16 cellular contexts compared by ENCODE assay signal in the genomic region with DNA sequence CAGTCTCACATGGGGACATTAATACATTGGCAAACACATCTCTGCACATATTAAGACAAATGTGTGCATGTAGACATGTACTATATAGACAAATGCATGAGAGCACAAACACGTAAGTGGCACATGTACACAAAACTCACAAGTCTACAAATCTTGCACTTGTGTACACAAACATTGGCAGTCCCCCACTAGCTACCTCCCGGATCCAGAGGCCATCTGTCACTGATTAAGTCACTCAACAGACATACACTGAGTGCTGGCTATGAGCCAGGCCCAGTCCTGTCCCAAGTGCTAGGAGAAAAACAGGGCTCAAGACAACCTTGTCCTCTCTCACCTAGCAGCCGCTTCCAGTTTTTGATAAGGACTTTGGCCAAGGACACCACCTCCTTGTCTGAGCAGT. TPM values are rescaled to one million over a fixed set of nuclear protein-coding genes. Genes with fewer than 3 reads are reported as not detected.
DNase-seq lines count a peak whose midpoint lies in the region; ATAC-seq and TF ChIP-seq lines count a peak whose summit lies in the region.
"Had no signal": no experiment of that assay in that cellular context is flagged by ENCODE, and none has a peak within 500 bp of the region (broad histone marks: within the 10 kb centered on the region; RNA-seq: fewer than 3 reads in every experiment).

No MANE protein-coding gene starts in this region.

- peaks cover 13 to 26% (median 16%) of the 10 kb centered on the region in 4 donors for H3K4me1 Mint-ChIP-seq in naive thymus-derived CD8-positive, alpha-beta T cell

- H3K27me3 ChIP-seq in heart right ventricle, result no peaks in the 10 kb centered on the region
- H3K27me3 ChIP-seq in effector memory CD4-positive, alpha-beta T cell (replicated peaks; ENCODE audit: control insufficient read depth, insufficient read depth, low read length, poor library complexity, severe bottlenecking), result no peaks in the 10 kb centered on the region

- no peaks in the 10 kb centered on the region for H3K9me3 Mint-ChIP-seq in naive thymus-derived CD8-positive, alpha-beta T cell
- H3K9me3 Mint-ChIP-seq: memory B cell; stimulated activated naive CD8-positive, alpha-beta T cell treated with anti-CD3 and anti-CD28 coated beads, Interleukin-15, Interleukin-2, amounts not matched to agents 100 ng/mL and 50 ng/mL, for 24 hours had no signal

- H3K4me1 ChIP-seq in heart right ventricle, result peaks cover under 1 to 37% (median 13%) of the 10 kb centered on the region in 9 donors
- H3K4me1 ChIP-seq in effector memory CD4-positive, alpha-beta T cell (ENCODE audit: control insufficient read depth, insufficient read depth, low read length, poor library complexity, severe bottlenecking), result peaks cover 8% of the 10 kb centered on the region
- H3K4me1 ChIP-seq: parathyroid adenoma had no signal

- H3K27ac Mint-ChIP-seq in naive thymus-derived CD8-positive, alpha-beta T cell, result no peak overlapping the region
- H3K27ac Mint-ChIP-seq: memory B cell; stimulated activated naive CD8-positive, alpha-beta T cell treated with anti-CD3 and anti-CD28 coated beads, Interleukin-15, Interleukin-2, amounts not matched to agents 100 ng/mL and 50 ng/mL, for 24 hours had no signal

- peaks cover 0 to 32% (median 0%) of the 10 kb centered on the region in 9 donors for H3K36me3 ChIP-seq in heart right ventricle
- H3K36me3 ChIP-seq in effector memory CD4-positive, alpha-beta T cell (ENCODE audit: control insufficient read depth, insufficient read depth, low read length), result peaks cover 10% of the 10 kb centered on the region

- H3K36me3 Mint-ChIP-seq in naive thymus-derived CD8-positive, alpha-beta T cell, result peaks cover 0 to 34% (median 3%) of the 10 kb centered on the region in 3 donors
- H3K36me3 Mint-ChIP-seq: memory B cell had no signal

- peak; percentile 80 for DNase-seq in D341Med (ENCODE audit: low spot score)
- DNase-seq in NCI-H1105 treated with DMSO at 0.1 percent for 48 hours (lab: John Stamatoyannopoulos, UW), result peak; percentile 61
- DNase-seq in SHP77 treated with DMSO at 0.1 percent for 48 hours (lab: John Stamatoyannopoulos, UW), result peak; percentile 30
- peak; percentile 39 to 48 for DNase-seq in heart right ventricle
- no peak for DNase-seq in AG08396 (ENCODE audit: low spot score)
- DNase-seq in effector memory CD4-positive, alpha-beta T cell, result no peak
- DNase-seq in naive thymus-derived CD8-positive, alpha-beta T cell, result no peak
- DNase-seq: activated CD4-positive, alpha-beta T cell treated with anti-CD3 and anti-CD28 coated beads for 4 hours; GF-D8; KBM-7; NCI-H526 had no signal

- H3K27ac ChIP-seq in heart right ventricle, result peak overlapping the region in 6 of 10 donors; percentile 13 to 59 (median 46)
- no peak overlapping the region for H3K27ac ChIP-seq in effector memory CD4-positive, alpha-beta T cell (ENCODE audit: insufficient read depth, low read length, poor library complexity, severe bottlenecking)
- H3K27ac ChIP-seq: parathyroid adenoma had no signal

- POLR2A ChIA-PET in naive thymus-derived CD8-positive, alpha-beta T cell (lab: Charles Lee), result no interaction called here

- no peaks in the 10 kb centered on the region for H3K27me3 Mint-ChIP-seq in naive thymus-derived CD8-positive, alpha-beta T cell
- H3K27me3 Mint-ChIP-seq: stimulated activated naive CD8-positive, alpha-beta T cell treated with anti-CD3 and anti-CD28 coated beads, Interleukin-15, Interleukin-2, amounts not matched to agents 100 ng/mL and 50 ng/mL, for 24 hours had no signal

- no peak for TF ChIP-seq CTCF in heart right ventricle (IDR thresholded peaks at IDR 0.05)

- H3K9me3 ChIP-seq in heart right ventricle, result no peaks in the 10 kb centered on the region
- no peaks in the 10 kb centered on the region for H3K9me3 ChIP-seq in effector memory CD4-positive, alpha-beta T cell (ENCODE audit: control insufficient read depth, low read length)

- intact Hi-C loops in heart right ventricle (cut with DNase I), result no loop called here

- no peak overlapping the region for H3K4me3 ChIP-seq in heart right ventricle
- no peak overlapping the region for H3K4me3 ChIP-seq in effector memory CD4-positive, alpha-beta T cell (ENCODE audit: insufficient read depth, low read depth, low read length, poor library complexity, severe bottlenecking)

- 29 to 36% methylated on average over 3 of the region's 3 CpGs for WGBS in heart right ventricle, 2 donors

- no peak overlapping the region for H3K4me3 Mint-ChIP-seq in naive thymus-derived CD8-positive, alpha-beta T cell
- H3K4me3 Mint-ChIP-seq: memory B cell; stimulated activated naive CD8-positive, alpha-beta T cell treated with anti-CD3 and anti-CD28 coated beads, Interleukin-15, Interleukin-2, amounts not matched to agents 100 ng/mL and 50 ng/mL, for 24 hours had no signal

- ATAC-seq in heart right ventricle, result peak in 5 of 8 donors; percentile 22 to 54 (median 42)
- no peak for ATAC-seq in HG03196 (IDR thresholded peaks at IDR 0.05; ENCODE audit: unreplicated experiment)
- no peak for ATAC-seq in naive thymus-derived CD8-positive, alpha-beta T cell
- ATAC-seq: HCT116 had no signal

RNA-seq across cellular contexts. Expression of gene TCEA3, which starts 7.0 kb away (rescaled TPM):
- 10 to 100 TPM; 56.7 to 93.0 (median 71.8) TPM for total RNA-seq in heart right ventricle
- polyA plus RNA-seq in heart right ventricle, result 10 to 100 TPM; 25.1 to 51.4 TPM
- total RNA-seq in naive thymus-derived CD8-positive, alpha-beta T cell, result 10 to 100 TPM; 32.4 to 37.7 TPM
- 10 to 100 TPM; 22.5 to 44.4 (median 30.1) TPM for polyA plus RNA-seq in naive thymus-derived CD8-positive, alpha-beta T cell

RNA-seq across cellular contexts. Expression of gene ZNF436, which starts 47.9 kb away (rescaled TPM):
- total RNA-seq in heart right ventricle, result 10 to 100 TPM in 9 of 10 donors, 1 to 10 TPM in 1; 9.4 to 25.5 (median 16.3) TPM
- polyA plus RNA-seq in heart right ventricle, result 1 to 10 TPM; 3.3 to 4.2 TPM
- 1 to 10 TPM; 8.5 to 8.9 TPM for total RNA-seq in naive thymus-derived CD8-positive, alpha-beta T cell
- polyA plus RNA-seq in naive thymus-derived CD8-positive, alpha-beta T cell, result 1 to 10 TPM; 1.8 to 3.9 (median 2.0) TPM

Comparison
In these comparisons a context has a peak if more than half of its experiments do, and no peak if none do; other contexts are left out.
1. DNase-seq: peak in D341Med (single experiment), NCI-H1105 treated with DMSO at 0.1 percent for 48 hours (single experiment), SHP77 treated with DMSO at 0.1 percent for 48 hours (single experiment) and heart right ventricle (2 of 2); none in AG08396 (single experiment), effector memory CD4-positive, alpha-beta T cell (0 of 3) and naive thymus-derived CD8-positive, alpha-beta T cell (0 of 10).
2. ATAC-seq: peak in heart right ventricle (5 of 8); none in HG03196 (single experiment) and naive thymus-derived CD8-positive, alpha-beta T cell (0 of 2).